Comparison of ENCODE assay signal across 21 cellular contexts in the genomic region with DNA sequence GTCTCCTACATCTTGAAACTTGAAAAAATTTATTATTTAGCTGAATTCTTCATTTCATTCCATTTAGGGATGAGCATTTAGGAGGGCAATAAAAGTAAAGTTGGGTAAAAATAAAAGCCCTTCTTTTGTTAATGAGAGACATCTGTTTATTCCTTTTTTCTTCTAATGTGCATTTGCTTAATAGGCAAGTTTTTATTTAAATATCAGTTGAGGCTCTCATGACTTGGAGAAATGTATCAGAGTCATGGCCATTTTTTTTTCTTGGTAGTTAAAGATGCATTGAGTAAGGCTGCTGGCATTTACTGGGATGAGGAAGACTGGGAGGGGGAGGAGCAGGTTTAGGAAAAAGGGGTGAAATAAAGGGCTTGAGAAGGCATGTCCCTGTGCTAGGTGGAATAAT.
"Had no signal": no experiment of that assay in that cellular context is flagged by ENCODE, and none has a peak within 500 bp of the region (broad histone marks: within the 10 kb centered on the region; RNA-seq: fewer than 3 reads in every experiment).

No MANE protein-coding gene starts in this region.

- H3K27me3 ChIP-seq: breast epithelium, esophagus squamous epithelium, ovary, spleen, upper lobe of left lung had no signal

- ATAC-seq: activated T-cell treated with anti-CD3 and anti-CD28 coated beads, Interleukin-2, amount 50 U/mL, for 4 hours; heart right ventricle; left colon; natural killer cell treated with Interleukin-12 subunit alpha and Interleukin-12 subunit beta and Interleukin-15 and Interleukin-18, amount 100 ng/mL, for 72 hours; stimulated activated naive CD8-positive, alpha-beta T cell treated with anti-CD3 and anti-CD28 coated beads, Interleukin-15, Interleukin-2, amounts not matched to agents 100 U/mL and 50 U/mL, for 24 hours; WTC11 had no signal

- H3K27ac ChIP-seq: breast epithelium, esophagus squamous epithelium, heart right ventricle, ovary, prostate gland, spleen, upper lobe of left lung had no signal

- DNase-seq: activated CD8-positive, alpha-beta memory T cell treated with anti-CD3 and anti-CD28 coated beads for 24 hours; activated CD8-positive, alpha-beta memory T cell treated with anti-CD3 and anti-CD28 coated beads, Interleukin-2, amount 50 U/mL, for 48 hours; activated naive CD4-positive, alpha-beta T cell treated with Interleukin-2 at 50 U/mL for 16 hours; activated naive CD8-positive, alpha-beta T cell treated with anti-CD3 and anti-CD28 coated beads for 36 hours; activated T-cell treated with anti-CD3 and anti-CD28 coated beads, Interleukin-2, amount 50 U/mL, for 4 hours; effector memory CD4-positive, alpha-beta T cell; esophagus squamous epithelium; heart right ventricle; left colon; ovary; spleen; stimulated activated CD4-positive, alpha-beta T cell treated with anti-CD3 and anti-CD28 coated beads, Interleukin-4, amount 100 ng/mL, for 4 hours; stimulated activated naive CD8-positive, alpha-beta T cell treated with anti-CD3 and anti-CD28 coated beads, Interleukin-15, Interleukin-2, amounts not matched to agents 100 U/mL and 50 U/mL, for 24 hours; T-helper 9 cell had no signal

- H3K36me3 ChIP-seq: breast epithelium, esophagus squamous epithelium, heart right ventricle, ovary, prostate gland, spleen, upper lobe of left lung had no signal

- H3K4me1 ChIP-seq: breast epithelium, esophagus squamous epithelium, heart right ventricle, prostate gland, spleen, upper lobe of left lung had no signal

- H3K4me3 ChIP-seq: breast epithelium, esophagus squamous epithelium, heart right ventricle, ovary, prostate gland, spleen, upper lobe of left lung had no signal

- FAIRE-seq: colon, keratinocyte had no signal

- H3K9me3 ChIP-seq: breast epithelium, esophagus squamous epithelium, heart right ventricle, ovary, prostate gland, upper lobe of left lung had no signal
